In the genomic region with DNA sequence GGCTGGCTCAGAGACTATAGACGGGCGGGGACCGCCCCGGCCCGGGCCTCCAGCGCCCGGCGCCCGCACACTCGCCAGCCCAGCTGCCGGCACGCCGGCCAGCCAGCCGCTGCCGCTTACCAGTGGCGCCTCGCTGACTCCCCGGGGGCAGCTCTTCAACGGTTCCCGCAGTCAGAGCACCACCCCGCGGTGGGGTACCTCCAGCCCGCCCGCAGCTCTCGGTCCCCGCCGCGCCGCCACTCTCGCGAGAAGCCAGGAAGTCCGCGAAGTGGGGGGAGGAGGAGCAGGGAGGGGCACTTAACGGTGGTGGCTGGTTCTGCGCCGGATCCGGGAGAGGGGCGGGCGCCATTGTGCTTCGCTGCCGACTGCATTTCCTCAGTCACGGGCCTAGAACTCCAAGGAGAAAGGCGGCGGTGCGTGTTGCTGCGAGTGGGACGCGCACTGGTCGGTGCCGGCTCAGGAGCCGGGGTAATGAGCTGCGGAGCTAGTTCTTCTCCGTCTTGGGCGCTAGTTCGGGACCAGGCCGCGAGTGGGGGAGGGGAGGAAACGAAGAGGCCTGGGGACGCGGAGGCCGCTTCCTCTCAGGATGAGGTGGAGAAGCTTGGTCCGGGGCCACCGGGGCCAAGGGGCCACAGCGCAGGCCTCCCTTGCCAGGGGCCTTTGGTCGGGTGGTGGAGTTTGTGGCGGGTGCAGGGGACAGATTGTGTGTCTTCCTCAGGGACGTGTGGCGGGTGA, we compare ENCODE assay signal across 1 cellular context.
A peak's percentile ranks its signal among the peaks of the same experiment; 100 is the strongest.
TF ChIP-seq lines count a peak whose summit lies in the region.

A gene with protein sequence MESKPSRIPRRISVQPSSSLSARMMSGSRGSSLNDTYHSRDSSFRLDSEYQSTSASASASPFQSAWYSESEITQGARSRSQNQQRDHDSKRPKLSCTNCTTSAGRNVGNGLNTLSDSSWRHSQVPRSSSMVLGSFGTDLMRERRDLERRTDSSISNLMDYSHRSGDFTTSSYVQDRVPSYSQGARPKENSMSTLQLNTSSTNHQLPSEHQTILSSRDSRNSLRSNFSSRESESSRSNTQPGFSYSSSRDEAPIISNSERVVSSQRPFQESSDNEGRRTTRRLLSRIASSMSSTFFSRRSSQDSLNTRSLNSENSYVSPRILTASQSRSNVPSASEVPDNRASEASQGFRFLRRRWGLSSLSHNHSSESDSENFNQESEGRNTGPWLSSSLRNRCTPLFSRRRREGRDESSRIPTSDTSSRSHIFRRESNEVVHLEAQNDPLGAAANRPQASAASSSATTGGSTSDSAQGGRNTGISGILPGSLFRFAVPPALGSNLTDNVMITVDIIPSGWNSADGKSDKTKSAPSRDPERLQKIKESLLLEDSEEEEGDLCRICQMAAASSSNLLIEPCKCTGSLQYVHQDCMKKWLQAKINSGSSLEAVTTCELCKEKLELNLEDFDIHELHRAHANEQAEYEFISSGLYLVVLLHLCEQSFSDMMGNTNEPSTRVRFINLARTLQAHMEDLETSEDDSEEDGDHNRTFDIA (plus strand): TSS at position 313 of the 735 bp plus-strand sequence. CDS start 16,517 bp downstream, outside the sequence.

TF ChIP-seq in HepG2, 621 proteins besides CTCF, POLR2A, EP300 and RAD21 (continued from another document and continues in another):
- TF ChIP-seq, protein P1, sequence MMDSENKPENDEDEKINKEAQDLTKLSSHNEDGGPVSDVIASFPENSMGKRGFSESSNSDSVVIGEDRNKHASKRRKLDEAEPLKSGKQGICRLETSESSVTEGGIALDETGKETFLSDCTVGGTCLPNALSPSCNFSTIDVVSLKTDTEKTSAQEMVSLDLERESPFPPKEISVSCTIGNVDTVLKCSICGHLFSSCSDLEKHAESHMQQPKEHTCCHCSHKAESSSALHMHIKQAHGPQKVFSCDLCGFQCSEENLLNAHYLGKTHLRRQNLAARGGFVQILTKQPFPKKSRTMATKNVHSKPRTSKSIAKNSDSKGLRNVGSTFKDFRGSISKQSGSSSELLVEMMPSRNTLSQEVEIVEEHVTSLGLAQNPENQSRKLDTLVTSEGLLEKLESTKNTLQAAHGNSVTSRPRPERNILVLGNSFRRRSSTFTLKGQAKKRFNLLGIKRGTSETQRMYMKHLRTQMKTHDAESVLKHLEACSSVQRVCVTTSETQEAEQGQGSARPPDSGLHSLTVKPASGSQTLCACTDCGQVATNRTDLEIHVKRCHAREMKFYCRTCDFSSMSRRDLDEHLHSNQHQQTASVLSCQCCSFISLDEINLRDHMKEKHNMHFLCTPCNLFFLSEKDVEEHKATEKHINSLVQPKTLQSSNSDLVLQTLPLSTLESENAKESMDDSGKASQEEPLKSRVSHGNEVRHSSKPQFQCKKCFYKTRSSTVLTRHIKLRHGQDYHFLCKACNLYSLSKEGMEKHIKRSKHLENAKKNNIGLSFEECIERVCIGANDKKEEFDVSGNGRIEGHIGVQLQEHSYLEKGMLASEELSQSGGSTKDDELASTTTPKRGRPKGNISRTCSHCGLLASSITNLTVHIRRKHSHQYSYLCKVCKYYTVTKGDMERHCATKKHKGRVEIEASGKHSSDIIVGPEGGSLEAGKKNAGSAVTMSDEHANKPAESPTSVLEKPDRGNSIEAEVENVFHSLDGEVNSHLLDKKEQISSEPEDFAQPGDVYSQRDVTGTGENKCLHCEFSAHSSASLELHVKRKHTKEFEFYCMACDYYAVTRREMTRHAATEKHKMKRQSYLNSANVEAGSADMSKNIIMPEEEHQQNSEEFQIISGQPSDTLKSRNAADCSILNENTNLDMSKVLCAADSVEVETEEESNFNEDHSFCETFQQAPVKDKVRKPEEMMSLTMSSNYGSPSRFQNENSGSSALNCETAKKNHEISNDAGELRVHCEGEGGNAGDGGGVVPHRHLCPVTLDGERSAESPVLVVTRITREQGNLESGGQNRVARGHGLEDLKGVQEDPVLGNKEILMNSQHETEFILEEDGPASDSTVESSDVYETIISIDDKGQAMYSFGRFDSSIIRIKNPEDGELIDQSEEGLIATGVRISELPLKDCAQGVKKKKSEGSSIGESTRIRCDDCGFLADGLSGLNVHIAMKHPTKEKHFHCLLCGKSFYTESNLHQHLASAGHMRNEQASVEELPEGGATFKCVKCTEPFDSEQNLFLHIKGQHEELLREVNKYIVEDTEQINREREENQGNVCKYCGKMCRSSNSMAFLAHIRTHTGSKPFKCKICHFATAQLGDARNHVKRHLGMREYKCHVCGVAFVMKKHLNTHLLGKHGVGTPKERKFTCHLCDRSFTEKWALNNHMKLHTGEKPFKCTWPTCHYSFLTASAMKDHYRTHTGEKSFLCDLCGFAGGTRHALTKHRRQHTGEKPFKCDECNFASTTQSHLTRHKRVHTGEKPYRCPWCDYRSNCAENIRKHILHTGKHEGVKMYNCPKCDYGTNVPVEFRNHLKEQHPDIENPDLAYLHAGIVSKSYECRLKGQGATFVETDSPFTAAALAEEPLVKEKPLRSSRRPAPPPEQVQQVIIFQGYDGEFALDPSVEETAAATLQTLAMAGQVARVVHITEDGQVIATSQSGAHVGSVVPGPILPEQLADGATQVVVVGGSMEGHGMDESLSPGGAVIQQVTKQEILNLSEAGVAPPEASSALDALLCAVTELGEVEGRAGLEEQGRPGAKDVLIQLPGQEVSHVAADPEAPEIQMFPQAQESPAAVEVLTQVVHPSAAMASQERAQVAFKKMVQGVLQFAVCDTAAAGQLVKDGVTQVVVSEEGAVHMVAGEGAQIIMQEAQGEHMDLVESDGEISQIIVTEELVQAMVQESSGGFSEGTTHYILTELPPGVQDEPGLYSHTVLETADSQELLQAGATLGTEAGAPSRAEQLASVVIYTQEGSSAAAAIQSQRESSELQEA (CRISPR knock-in tag; IDR thresholded peaks at IDR 0.05; ENCODE audit: not compliant biosample characterization) = peak; percentile 95
- TF ChIP-seq, protein P2, sequence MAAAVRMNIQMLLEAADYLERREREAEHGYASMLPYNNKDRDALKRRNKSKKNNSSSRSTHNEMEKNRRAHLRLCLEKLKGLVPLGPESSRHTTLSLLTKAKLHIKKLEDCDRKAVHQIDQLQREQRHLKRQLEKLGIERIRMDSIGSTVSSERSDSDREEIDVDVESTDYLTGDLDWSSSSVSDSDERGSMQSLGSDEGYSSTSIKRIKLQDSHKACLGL (CRISPR knock-in tag; IDR thresholded peaks at IDR 0.05) = peak; percentile 95
- TF ChIP-seq ZBTB7A (CRISPR knock-in tag; IDR thresholded peaks at IDR 0.05) = peak; percentile 69
- TF ChIP-seq ZNF556 (CRISPR knock-in tag; IDR thresholded peaks at IDR 0.05; ENCODE audit: borderline replicate concordance) = peak; percentile 99
- peak; percentile 92 for TF ChIP-seq STAG1 (CRISPR knock-in tag; IDR thresholded peaks at IDR 0.05)
- peak; percentile 78; the same call in 1 of the 2 replicates for TF ChIP-seq ZNF678 (CRISPR knock-in tag; IDR thresholded peaks at IDR 0.05)
- TF ChIP-seq MTA3 (CRISPR knock-in tag; IDR thresholded peaks at IDR 0.05) = no peak
- TF ChIP-seq, protein P3, sequence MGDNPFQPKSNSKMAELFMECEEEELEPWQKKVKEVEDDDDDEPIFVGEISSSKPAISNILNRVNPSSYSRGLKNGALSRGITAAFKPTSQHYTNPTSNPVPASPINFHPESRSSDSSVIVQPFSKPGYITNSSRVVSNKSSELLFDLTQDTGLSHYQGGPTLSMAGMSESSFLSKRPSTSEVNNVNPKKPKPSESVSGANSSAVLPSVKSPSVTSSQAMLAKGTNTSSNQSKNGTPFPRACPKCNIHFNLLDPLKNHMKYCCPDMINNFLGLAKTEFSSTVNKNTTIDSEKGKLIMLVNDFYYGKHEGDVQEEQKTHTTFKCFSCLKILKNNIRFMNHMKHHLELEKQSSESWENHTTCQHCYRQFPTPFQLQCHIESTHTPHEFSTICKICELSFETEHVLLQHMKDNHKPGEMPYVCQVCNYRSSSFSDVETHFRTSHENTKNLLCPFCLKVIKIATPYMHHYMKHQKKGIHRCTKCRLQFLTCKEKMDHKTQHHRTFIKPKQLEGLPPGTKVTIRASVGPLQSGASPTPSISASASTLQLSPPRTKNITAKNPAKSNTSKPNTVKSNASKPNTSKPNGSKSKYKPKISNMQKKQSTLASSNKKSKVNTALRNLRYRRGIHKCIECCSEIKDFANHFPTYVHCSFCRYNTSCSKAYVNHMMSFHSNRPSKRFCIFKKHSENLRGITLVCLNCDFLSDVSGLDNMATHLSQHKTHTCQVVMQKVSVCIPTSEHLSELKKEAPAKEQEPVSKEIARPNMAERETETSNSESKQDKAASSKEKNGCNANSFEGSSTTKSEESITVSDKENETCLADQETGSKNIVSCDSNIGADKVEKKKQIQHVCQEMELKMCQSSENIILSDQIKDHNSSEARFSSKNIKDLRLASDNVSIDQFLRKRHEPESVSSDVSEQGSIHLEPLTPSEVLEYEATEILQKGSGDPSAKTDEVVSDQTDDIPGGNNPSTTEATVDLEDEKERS (CRISPR knock-in tag; IDR thresholded peaks at IDR 0.05) = peak; percentile 96; the same call in 1 of the 2 replicates
- TF ChIP-seq ZSCAN21 (CRISPR knock-in tag; IDR thresholded peaks at IDR 0.05; ENCODE audit: borderline replicate concordance) = peak; percentile 97; the same call in 1 of the 2 replicates
- peak; percentile 74; the same call in 1 of the 2 replicates for TF ChIP-seq MLLT10 (CRISPR knock-in tag; IDR thresholded peaks at IDR 0.05)
- TF ChIP-seq KMT2B (CRISPR knock-in tag; IDR thresholded peaks at IDR 0.05) = peak; percentile 97
- peak; percentile 63; the same call in 1 of the 2 replicates for TF ChIP-seq NFKBIZ (CRISPR knock-in tag; IDR thresholded peaks at IDR 0.05)
- no peak for TF ChIP-seq MBD4 (IDR thresholded peaks at IDR 0.05; ENCODE audit: borderline replicate concordance, low read length)
- TF ChIP-seq, protein P4, sequence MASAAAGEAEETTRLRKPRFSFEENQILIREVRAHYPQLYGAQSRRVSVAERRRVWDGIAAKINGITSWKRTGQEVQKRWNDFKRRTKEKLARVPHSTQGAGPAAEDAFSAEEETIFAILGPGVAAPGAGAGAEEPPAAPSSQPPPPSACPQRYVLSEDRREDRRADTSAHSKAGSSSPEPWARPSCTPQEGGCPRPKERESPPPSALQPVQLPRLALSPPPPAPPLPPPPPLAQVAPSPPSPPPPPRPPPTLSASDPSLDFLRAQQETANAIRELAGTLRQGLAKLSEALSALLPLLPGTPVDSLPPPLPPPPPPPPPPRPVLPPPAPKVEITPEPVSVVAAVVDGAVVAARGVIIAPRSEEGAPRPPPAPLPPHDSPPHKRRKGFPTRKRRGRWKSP (CRISPR knock-in tag; IDR thresholded peaks at IDR 0.05) = peak; percentile 94
- peak; percentile 96 for TF ChIP-seq ZNF670 (CRISPR knock-in tag; IDR thresholded peaks at IDR 0.05; ENCODE audit: borderline replicate concordance)
- no peak for TF ChIP-seq EZH2 (conservative IDR thresholded peaks at IDR 0.05; ENCODE audit: low read depth, low read length)
- TF ChIP-seq ZNF883 (CRISPR knock-in tag; IDR thresholded peaks at IDR 0.05; ENCODE audit: not compliant biosample characterization) = peak; percentile 96
- no peak for TF ChIP-seq RCOR2 (CRISPR knock-in tag; IDR thresholded peaks at IDR 0.05)
- TF ChIP-seq, protein P5, sequence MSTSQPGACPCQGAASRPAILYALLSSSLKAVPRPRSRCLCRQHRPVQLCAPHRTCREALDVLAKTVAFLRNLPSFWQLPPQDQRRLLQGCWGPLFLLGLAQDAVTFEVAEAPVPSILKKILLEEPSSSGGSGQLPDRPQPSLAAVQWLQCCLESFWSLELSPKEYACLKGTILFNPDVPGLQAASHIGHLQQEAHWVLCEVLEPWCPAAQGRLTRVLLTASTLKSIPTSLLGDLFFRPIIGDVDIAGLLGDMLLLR (CRISPR knock-in tag; IDR thresholded peaks at IDR 0.05) = peak; percentile 92
- no peak; the same call in 1 of the 2 replicates for TF ChIP-seq ZNF652 (CRISPR knock-in tag; IDR thresholded peaks at IDR 0.05; ENCODE audit: borderline replicate concordance, low read depth)
- TF ChIP-seq, protein P6, sequence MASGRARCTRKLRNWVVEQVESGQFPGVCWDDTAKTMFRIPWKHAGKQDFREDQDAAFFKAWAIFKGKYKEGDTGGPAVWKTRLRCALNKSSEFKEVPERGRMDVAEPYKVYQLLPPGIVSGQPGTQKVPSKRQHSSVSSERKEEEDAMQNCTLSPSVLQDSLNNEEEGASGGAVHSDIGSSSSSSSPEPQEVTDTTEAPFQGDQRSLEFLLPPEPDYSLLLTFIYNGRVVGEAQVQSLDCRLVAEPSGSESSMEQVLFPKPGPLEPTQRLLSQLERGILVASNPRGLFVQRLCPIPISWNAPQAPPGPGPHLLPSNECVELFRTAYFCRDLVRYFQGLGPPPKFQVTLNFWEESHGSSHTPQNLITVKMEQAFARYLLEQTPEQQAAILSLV (CRISPR knock-in tag; IDR thresholded peaks at IDR 0.05; ENCODE audit: borderline replicate concordance) = peak; percentile 88; the same call in 1 of the 2 replicates
- peak; percentile 79; the same call in 1 of the 2 replicates for TF ChIP-seq ZNF468 (CRISPR knock-in tag; IDR thresholded peaks at IDR 0.05)
- peak; percentile 79 for TF ChIP-seq ZC3H13 (CRISPR knock-in tag; IDR thresholded peaks at IDR 0.05)
- peak; percentile 96 for TF ChIP-seq ZNF205 (CRISPR knock-in tag; IDR thresholded peaks at IDR 0.05)
- TF ChIP-seq, protein P7, sequence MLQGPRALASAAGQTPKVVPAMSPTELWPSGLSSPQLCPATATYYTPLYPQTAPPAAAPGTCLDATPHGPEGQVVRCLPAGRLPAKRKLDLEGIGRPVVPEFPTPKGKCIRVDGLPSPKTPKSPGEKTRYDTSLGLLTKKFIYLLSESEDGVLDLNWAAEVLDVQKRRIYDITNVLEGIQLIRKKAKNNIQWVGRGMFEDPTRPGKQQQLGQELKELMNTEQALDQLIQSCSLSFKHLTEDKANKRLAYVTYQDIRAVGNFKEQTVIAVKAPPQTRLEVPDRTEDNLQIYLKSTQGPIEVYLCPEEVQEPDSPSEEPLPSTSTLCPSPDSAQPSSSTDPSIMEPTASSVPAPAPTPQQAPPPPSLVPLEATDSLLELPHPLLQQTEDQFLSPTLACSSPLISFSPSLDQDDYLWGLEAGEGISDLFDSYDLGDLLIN (CRISPR knock-in tag; IDR thresholded peaks at IDR 0.05; ENCODE audit: borderline replicate concordance) = no peak; the same call in 1 of the 2 replicates
- no peak for TF ChIP-seq CHD4 (IDR thresholded peaks at IDR 0.05; ENCODE audit: borderline replicate concordance, low read length)
- peak; percentile 89 for TF ChIP-seq ARID2 (CRISPR knock-in tag; IDR thresholded peaks at IDR 0.05; ENCODE audit: borderline replicate concordance)
- no peak; the same call in none of the 2 replicates for TF ChIP-seq HNF4A (CRISPR knock-in tag; IDR thresholded peaks at IDR 0.05)
- peak; percentile 100 for TF ChIP-seq ASH2L (IDR thresholded peaks at IDR 0.05; ENCODE audit: insufficient read length, low read depth, low read length)
- TF ChIP-seq, protein P8, sequence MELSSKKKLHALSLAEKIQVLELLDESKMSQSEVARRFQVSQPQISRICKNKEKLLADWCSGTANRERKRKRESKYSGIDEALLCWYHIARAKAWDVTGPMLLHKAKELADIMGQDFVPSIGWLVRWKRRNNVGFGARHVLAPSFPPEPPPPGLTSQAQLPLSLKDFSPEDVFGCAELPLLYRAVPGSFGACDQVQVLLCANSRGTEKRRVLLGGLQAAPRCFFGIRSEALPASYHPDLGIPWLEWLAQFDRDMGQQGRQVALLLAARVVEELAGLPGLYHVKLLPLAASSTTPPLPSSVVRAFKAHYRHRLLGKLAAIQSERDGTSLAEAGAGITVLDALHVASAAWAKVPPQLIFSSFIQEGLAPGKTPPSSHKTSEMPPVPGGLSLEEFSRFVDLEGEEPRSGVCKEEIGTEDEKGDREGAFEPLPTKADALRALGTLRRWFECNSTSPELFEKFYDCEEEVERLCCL (CRISPR knock-in tag; IDR thresholded peaks at IDR 0.05; ENCODE audit: borderline replicate concordance) = peak; percentile 98
- no peak; the same call in 1 of the 2 replicates for TF ChIP-seq HNF4G (IDR thresholded peaks at IDR 0.05; ENCODE audit: borderline replicate concordance, low read depth, low read length)
- peak; percentile 71; the same call in 1 of the 2 replicates for TF ChIP-seq HNF4G (CRISPR knock-in tag; IDR thresholded peaks at IDR 0.05; ENCODE audit: borderline replicate concordance, low read depth)
- peak; percentile 88; the same call in 1 of the 2 replicates for TF ChIP-seq ZSCAN12 (CRISPR knock-in tag; IDR thresholded peaks at IDR 0.05)
- TF ChIP-seq PRMT3 (CRISPR knock-in tag; IDR thresholded peaks at IDR 0.05; ENCODE audit: borderline replicate concordance, low read depth) = peak; percentile 87; the same call in 1 of the 2 replicates
- TF ChIP-seq ZNF879 (CRISPR knock-in tag; IDR thresholded peaks at IDR 0.05) = peak; percentile 87; the same call in 1 of the 2 replicates
